In the genomic region with DNA sequence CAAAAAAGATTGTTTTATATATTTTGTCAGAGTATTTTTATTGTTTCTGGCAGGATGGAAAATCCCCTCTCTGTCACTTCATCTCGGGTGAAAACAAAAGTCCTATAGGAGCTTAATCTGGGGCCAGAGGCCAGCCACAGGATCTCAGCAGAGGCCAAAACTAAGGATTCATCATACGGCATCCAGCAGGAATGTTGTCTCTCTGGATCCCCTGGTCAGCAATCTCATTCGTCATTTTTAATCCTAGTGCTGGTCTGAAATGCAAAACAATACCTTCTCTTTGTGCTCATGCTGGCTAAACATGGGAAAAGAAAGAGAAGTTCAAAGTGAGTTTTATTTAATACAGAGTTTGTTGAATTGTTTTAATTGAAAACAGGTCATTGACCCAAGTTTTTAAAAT, we compare ENCODE assay signal across 16 cellular contexts.
DNase-seq lines count a peak whose midpoint lies in the region; ATAC-seq and TF ChIP-seq lines count a peak whose summit lies in the region.
"Had no signal": no experiment of that assay in that cellular context is flagged by ENCODE, and none has a peak within 500 bp of the region (broad histone marks: within the 10 kb centered on the region; RNA-seq: fewer than 3 reads in every experiment).

No MANE protein-coding gene starts in this region.

- H3K9me2 ChIP-seq in GM23338 (ENCODE audit: insufficient read depth) = no peaks in the 10 kb centered on the region

- no peaks in the 10 kb centered on the region for H3K4me1 ChIP-seq in GM23338 (ENCODE audit: insufficient read depth)
- H3K4me1 ChIP-seq: BLaER1 had no signal

- H3K36me3 ChIP-seq in GM23338 (ENCODE audit: insufficient read depth) = no peaks in the 10 kb centered on the region
- H3K36me3 ChIP-seq: BLaER1, MG63 had no signal

- no peak overlapping the region for H2AFZ ChIP-seq in GM23338

- H3K27ac ChIP-seq in epithelial cell of prostate (peak overlapping the region; percentile 35), GM23338 (ENCODE audit: low read depth) (no peak overlapping the region)
- H3K27ac ChIP-seq: BLaER1, KMS-11, SK-N-MC had no signal

- H3K4me1 Mint-ChIP-seq in GM23338 = no peaks in the 10 kb centered on the region
- H3K4me1 Mint-ChIP-seq: CD8-positive, alpha-beta memory T cell had no signal

- peak; percentile 74 for DNase-seq in AG20443 (ENCODE audit: low spot score)
- peak; percentile 45 for DNase-seq in M059J (ENCODE audit: low read depth)
- DNase-seq in epithelial cell of prostate (ENCODE audit: low read depth, low spot score) = no peak
- DNase-seq in retinal pigment epithelial cell (ENCODE audit: low read depth) = peak; percentile 88
- DNase-seq in inferior parietal cortex (ENCODE audit: extremely low spot score) = no peak
- no peak for DNase-seq in GOT3 (lab: John Stamatoyannopoulos, UW)
- DNase-seq in GM23338 (ENCODE audit: low spot score) = no peak
- DNase-seq: CD8-positive, alpha-beta memory T cell; MG63; NCI-H1105; NCI-H187 treated with DMSO at 0.1 percent for 48 hours; NCI-H446 had no signal

- TF ChIP-seq CTCF in retinal pigment epithelial cell (conservative IDR thresholded peaks at IDR 0.05; ENCODE audit: low read depth, low read length) = no peak
- no peak for TF ChIP-seq CTCF in GM23338 (conservative IDR thresholded peaks at IDR 0.05; ENCODE audit: low read depth in 2 of 2)

- H3K36me3 Mint-ChIP-seq in GM23338 (ENCODE audit: low read depth) = peaks cover 20% of the 10 kb centered on the region
- H3K36me3 Mint-ChIP-seq: CD8-positive, alpha-beta memory T cell had no signal

- no peaks in the 10 kb centered on the region for H3K79me2 ChIP-seq in GM23338 (replicated peaks; ENCODE audit: insufficient read depth)

- H3K4me2 ChIP-seq in GM23338 = no peak overlapping the region
- H3K4me2 ChIP-seq: BLaER1, KMS-11 had no signal

- no peaks in the 10 kb centered on the region for H3F3A ChIP-seq in GM23338 (replicated peaks; ENCODE audit: low read depth)

- H4K20me1 ChIP-seq in GM23338 (replicated peaks; ENCODE audit: insufficient read depth) = no peaks in the 10 kb centered on the region
- H4K20me1 ChIP-seq: BLaER1 had no signal

- H3K27me3 Mint-ChIP-seq in GM23338 (ENCODE audit: insufficient read depth, low read depth, poor library complexity) = peaks cover 3% of the 10 kb centered on the region
- H3K27me3 Mint-ChIP-seq: CD8-positive, alpha-beta memory T cell had no signal

- no peaks in the 10 kb centered on the region for H3K27me3 ChIP-seq in GM23338 (ENCODE audit: insufficient read depth)
- H3K27me3 ChIP-seq: BLaER1, MG63 had no signal

- no peak overlapping the region for H3K4me3 Mint-ChIP-seq in GM23338
- H3K4me3 Mint-ChIP-seq: CD8-positive, alpha-beta memory T cell had no signal

- no peak overlapping the region for H3K27ac Mint-ChIP-seq in GM23338
- H3K27ac Mint-ChIP-seq: CD8-positive, alpha-beta memory T cell had no signal

- H3K4me3 ChIP-seq in retinal pigment epithelial cell (ENCODE audit: low read length) (no peak overlapping the region), GM23338 (no peak overlapping the region)
- H3K4me3 ChIP-seq: BLaER1, MG63, SK-N-MC had no signal

- H3K9me3 Mint-ChIP-seq in GM23338 = peaks cover 95% of the 10 kb centered on the region

- no peak for ATAC-seq in GM23338
- ATAC-seq: HepG2 had no signal

TF ChIP-seq in GM23338, 12 proteins besides CTCF, POLR2A, EP300 and RAD21:
- TF ChIP-seq STAT1 (IDR thresholded peaks at IDR 0.05; ENCODE audit: unreplicated experiment) (no peak), NANOG (IDR thresholded peaks at IDR 0.05; ENCODE audit: borderline replicate concordance) (no peak), EZH2 (IDR thresholded peaks at IDR 0.05; ENCODE audit: low read depth, unreplicated experiment) (no peak)

Comparison
In these comparisons a context has a peak if more than half of its experiments do, and no peak if none do; other contexts are left out.
1. DNase-seq: peak in AG20443 (single experiment), M059J (single experiment) and retinal pigment epithelial cell (single experiment); none in epithelial cell of prostate (single experiment), inferior parietal cortex (single experiment), GOT3 (single experiment) and GM23338 (single experiment).